Comparison of ENCODE assay signal across 1 cellular context in genomic region chr21:43884861-43885370, GRCh38.
A peak's percentile ranks its signal among the peaks of the same experiment; 100 is the strongest.
TF ChIP-seq lines count a peak whose summit lies in the region.

No MANE protein-coding gene starts in this region.

TF ChIP-seq in HepG2, 621 proteins besides CTCF, POLR2A, EP300 and RAD21 (continued from another document):
- no peak for TF ChIP-seq FOXA1 (IDR thresholded peaks at IDR 0.05)
- TF ChIP-seq FOXA1 (CRISPR knock-in tag; IDR thresholded peaks at IDR 0.05) = peak; percentile 68
- TF ChIP-seq ZNF263 (CRISPR knock-in tag; IDR thresholded peaks at IDR 0.05) = peak; percentile 90
- no peak for TF ChIP-seq CREB1 (IDR thresholded peaks at IDR 0.05)
- no peak for TF ChIP-seq CREB1 (CRISPR knock-in tag; IDR thresholded peaks at IDR 0.05)
- no peak for TF ChIP-seq SOX13 (IDR thresholded peaks at IDR 0.05)
- peak in 1 of 2 experiments; percentile 52; a peak in 1 of 4 replicates for TF ChIP-seq SOX13 (CRISPR knock-in tag; conservative IDR thresholded peaks at IDR 0.05 in 1 of 2, IDR thresholded peaks at IDR 0.05 in 1 of 2)
- TF ChIP-seq ZFX (CRISPR knock-in tag; IDR thresholded peaks at IDR 0.05; ENCODE audit: low read depth) = 0 out of 2 replicates have a peak, but pooled peaks have one; percentile 23
- TF ChIP-seq MAFK (conservative IDR thresholded peaks at IDR 0.05 in 1 of 2, IDR thresholded peaks at IDR 0.05 in 1 of 2; ENCODE audit: low read length in 2 of 2) = peak in 1 of 2 experiments; percentile 45; a peak in 2 of 4 replicates
- TF ChIP-seq DR1 (CRISPR knock-in tag; IDR thresholded peaks at IDR 0.05) = 0 out of 2 replicates have a peak, but pooled peaks have one; percentile 42
- no peak for TF ChIP-seq ZSCAN31 (CRISPR knock-in tag; IDR thresholded peaks at IDR 0.05; ENCODE audit: low read depth)
- no peak for TF ChIP-seq SOX6 (IDR thresholded peaks at IDR 0.05)
- TF ChIP-seq SOX6 (CRISPR knock-in tag; IDR thresholded peaks at IDR 0.05) = peak; percentile 55; the same call in 1 of the 2 replicates
- TF ChIP-seq RARA (CRISPR knock-in tag; IDR thresholded peaks at IDR 0.05) = 0 out of 2 replicates have a peak, but pooled peaks have one; percentile 10
- TF ChIP-seq ARHGAP35 (CRISPR knock-in tag; IDR thresholded peaks at IDR 0.05; ENCODE audit: borderline replicate concordance) = no peak
- TF ChIP-seq CEBPG (CRISPR knock-in tag; IDR thresholded peaks at IDR 0.05) = 0 out of 2 replicates have a peak, but pooled peaks have one; percentile 31
- TF ChIP-seq ZBTB4 (CRISPR knock-in tag; IDR thresholded peaks at IDR 0.05; ENCODE audit: borderline replicate concordance) = peak; percentile 43; the same call in 1 of the 2 replicates
- no peak for TF ChIP-seq UBTF (CRISPR knock-in tag; IDR thresholded peaks at IDR 0.05)
- TF ChIP-seq TEAD3 (CRISPR knock-in tag; optimal IDR thresholded peaks at IDR 0.05; ENCODE audit: borderline replicate concordance) = peak; percentile 9
- peak; percentile 31; the same call in 1 of the 2 replicates for TF ChIP-seq FOXA3 (CRISPR knock-in tag; IDR thresholded peaks at IDR 0.05)
- 0 out of 2 replicates have a peak, but pooled peaks have one; percentile 13 for TF ChIP-seq NCOR1 (IDR thresholded peaks at IDR 0.05; ENCODE audit: borderline replicate concordance, low read length)
